1 cellular context compared by ENCODE assay signal in the genomic region with DNA sequence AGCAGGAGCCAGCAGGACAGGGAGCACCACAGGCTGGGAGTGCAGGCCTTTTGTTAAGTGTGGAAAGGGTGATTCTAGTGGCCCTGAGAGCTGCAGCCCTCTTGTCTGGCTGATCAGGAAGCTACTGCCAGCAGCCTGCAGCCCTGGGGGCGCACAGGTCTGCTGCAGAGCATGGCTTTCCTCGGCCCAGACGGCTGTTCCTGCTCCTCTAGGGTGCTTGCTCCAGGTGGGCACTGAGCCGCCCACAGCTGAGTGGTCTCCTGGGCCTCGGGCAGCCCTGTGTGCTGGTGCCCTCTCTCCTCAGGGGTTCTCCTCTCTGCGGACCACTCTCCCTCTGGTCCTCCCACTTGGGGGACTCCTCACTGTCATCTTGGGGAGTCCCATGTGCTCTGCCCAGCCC.
TF ChIP-seq lines count a peak whose summit lies in the region.

No MANE protein-coding gene starts in this region.

TF ChIP-seq in H1, 55 proteins besides CTCF, POLR2A, EP300 and RAD21:
- TF ChIP-seq NANOG (IDR thresholded peaks at IDR 0.05; ENCODE audit: insufficient read depth, low read depth, low read length, poor library complexity, severe bottlenecking) (no peak), FOSL1 (IDR thresholded peaks at IDR 0.05; ENCODE audit: insufficient read depth, low read depth, low read length) (no peak), BACH1 (IDR thresholded peaks at IDR 0.05; ENCODE audit: low read length) (no peak), KDM4A (IDR thresholded peaks at IDR 0.05; ENCODE audit: low read depth, low read length, severe bottlenecking) (no peak), BCL11A (IDR thresholded peaks at IDR 0.05; ENCODE audit: low read depth in 2 of 2, low read length in 2 of 2) (no peak), TEAD4 (IDR thresholded peaks at IDR 0.05; ENCODE audit: low read depth, low read length) (no peak), TAF7 (optimal IDR thresholded peaks at IDR 0.05; ENCODE audit: borderline replicate concordance, low read depth, low read length) (no peak), KDM5A (IDR thresholded peaks at IDR 0.05; ENCODE audit: low read length) (no peak), TCF12 (IDR thresholded peaks at IDR 0.05; ENCODE audit: low read depth, low read length) (no peak), MAX (IDR thresholded peaks at IDR 0.05) (no peak), YY1 (IDR thresholded peaks at IDR 0.05; ENCODE audit: low read depth, low read length) (no peak), EGR1 (IDR thresholded peaks at IDR 0.05; ENCODE audit: borderline replicate concordance, low read depth, low read length) (no peak), SAP30 (IDR thresholded peaks at IDR 0.05; ENCODE audit: insufficient read depth, insufficient replicate concordance, low read length) (no peak)
- TF ChIP-seq, protein P1, sequence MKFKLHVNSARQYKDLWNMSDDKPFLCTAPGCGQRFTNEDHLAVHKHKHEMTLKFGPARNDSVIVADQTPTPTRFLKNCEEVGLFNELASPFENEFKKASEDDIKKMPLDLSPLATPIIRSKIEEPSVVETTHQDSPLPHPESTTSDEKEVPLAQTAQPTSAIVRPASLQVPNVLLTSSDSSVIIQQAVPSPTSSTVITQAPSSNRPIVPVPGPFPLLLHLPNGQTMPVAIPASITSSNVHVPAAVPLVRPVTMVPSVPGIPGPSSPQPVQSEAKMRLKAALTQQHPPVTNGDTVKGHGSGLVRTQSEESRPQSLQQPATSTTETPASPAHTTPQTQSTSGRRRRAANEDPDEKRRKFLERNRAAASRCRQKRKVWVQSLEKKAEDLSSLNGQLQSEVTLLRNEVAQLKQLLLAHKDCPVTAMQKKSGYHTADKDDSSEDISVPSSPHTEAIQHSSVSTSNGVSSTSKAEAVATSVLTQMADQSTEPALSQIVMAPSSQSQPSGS (IDR thresholded peaks at IDR 0.05; ENCODE audit: low read length) = no peak
- TF ChIP-seq, protein P2, sequence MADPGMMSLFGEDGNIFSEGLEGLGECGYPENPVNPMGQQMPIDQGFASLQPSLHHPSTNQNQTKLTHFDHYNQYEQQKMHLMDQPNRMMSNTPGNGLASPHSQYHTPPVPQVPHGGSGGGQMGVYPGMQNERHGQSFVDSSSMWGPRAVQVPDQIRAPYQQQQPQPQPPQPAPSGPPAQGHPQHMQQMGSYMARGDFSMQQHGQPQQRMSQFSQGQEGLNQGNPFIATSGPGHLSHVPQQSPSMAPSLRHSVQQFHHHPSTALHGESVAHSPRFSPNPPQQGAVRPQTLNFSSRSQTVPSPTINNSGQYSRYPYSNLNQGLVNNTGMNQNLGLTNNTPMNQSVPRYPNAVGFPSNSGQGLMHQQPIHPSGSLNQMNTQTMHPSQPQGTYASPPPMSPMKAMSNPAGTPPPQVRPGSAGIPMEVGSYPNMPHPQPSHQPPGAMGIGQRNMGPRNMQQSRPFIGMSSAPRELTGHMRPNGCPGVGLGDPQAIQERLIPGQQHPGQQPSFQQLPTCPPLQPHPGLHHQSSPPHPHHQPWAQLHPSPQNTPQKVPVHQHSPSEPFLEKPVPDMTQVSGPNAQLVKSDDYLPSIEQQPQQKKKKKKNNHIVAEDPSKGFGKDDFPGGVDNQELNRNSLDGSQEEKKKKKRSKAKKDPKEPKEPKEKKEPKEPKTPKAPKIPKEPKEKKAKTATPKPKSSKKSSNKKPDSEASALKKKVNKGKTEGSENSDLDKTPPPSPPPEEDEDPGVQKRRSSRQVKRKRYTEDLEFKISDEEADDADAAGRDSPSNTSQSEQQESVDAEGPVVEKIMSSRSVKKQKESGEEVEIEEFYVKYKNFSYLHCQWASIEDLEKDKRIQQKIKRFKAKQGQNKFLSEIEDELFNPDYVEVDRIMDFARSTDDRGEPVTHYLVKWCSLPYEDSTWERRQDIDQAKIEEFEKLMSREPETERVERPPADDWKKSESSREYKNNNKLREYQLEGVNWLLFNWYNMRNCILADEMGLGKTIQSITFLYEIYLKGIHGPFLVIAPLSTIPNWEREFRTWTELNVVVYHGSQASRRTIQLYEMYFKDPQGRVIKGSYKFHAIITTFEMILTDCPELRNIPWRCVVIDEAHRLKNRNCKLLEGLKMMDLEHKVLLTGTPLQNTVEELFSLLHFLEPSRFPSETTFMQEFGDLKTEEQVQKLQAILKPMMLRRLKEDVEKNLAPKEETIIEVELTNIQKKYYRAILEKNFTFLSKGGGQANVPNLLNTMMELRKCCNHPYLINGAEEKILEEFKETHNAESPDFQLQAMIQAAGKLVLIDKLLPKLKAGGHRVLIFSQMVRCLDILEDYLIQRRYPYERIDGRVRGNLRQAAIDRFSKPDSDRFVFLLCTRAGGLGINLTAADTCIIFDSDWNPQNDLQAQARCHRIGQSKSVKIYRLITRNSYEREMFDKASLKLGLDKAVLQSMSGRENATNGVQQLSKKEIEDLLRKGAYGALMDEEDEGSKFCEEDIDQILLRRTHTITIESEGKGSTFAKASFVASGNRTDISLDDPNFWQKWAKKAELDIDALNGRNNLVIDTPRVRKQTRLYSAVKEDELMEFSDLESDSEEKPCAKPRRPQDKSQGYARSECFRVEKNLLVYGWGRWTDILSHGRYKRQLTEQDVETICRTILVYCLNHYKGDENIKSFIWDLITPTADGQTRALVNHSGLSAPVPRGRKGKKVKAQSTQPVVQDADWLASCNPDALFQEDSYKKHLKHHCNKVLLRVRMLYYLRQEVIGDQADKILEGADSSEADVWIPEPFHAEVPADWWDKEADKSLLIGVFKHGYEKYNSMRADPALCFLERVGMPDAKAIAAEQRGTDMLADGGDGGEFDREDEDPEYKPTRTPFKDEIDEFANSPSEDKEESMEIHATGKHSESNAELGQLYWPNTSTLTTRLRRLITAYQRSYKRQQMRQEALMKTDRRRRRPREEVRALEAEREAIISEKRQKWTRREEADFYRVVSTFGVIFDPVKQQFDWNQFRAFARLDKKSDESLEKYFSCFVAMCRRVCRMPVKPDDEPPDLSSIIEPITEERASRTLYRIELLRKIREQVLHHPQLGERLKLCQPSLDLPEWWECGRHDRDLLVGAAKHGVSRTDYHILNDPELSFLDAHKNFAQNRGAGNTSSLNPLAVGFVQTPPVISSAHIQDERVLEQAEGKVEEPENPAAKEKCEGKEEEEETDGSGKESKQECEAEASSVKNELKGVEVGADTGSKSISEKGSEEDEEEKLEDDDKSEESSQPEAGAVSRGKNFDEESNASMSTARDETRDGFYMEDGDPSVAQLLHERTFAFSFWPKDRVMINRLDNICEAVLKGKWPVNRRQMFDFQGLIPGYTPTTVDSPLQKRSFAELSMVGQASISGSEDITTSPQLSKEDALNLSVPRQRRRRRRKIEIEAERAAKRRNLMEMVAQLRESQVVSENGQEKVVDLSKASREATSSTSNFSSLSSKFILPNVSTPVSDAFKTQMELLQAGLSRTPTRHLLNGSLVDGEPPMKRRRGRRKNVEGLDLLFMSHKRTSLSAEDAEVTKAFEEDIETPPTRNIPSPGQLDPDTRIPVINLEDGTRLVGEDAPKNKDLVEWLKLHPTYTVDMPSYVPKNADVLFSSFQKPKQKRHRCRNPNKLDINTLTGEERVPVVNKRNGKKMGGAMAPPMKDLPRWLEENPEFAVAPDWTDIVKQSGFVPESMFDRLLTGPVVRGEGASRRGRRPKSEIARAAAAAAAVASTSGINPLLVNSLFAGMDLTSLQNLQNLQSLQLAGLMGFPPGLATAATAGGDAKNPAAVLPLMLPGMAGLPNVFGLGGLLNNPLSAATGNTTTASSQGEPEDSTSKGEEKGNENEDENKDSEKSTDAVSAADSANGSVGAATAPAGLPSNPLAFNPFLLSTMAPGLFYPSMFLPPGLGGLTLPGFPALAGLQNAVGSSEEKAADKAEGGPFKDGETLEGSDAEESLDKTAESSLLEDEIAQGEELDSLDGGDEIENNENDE (IDR thresholded peaks at IDR 0.05; ENCODE audit: insufficient replicate concordance, low read length) = no peak
